33 cellular contexts compared by ENCODE assay signal in the genomic region with DNA sequence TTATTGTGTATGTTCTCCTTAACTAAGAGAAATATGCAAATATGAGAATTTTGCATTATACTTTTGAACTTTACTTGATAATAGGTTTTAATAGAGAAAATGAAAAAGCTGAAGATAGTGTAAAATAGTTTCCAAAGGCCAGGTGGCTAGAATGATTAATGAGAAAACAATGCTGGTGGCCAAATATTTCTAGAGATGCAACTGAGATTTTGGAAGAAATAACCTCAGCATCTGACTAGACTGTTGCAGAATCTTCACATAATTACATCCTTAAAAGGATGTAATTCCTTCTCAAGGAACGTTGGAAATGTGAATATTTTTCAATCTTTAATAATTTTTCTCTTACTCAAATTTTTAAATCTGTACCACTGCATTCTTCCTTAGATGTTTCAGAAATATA.
DNase-seq lines count a peak whose midpoint lies in the region; ATAC-seq and TF ChIP-seq lines count a peak whose summit lies in the region.
"Had no signal": no experiment of that assay in that cellular context is flagged by ENCODE, and none has a peak within 500 bp of the region (broad histone marks: within the 10 kb centered on the region; RNA-seq: fewer than 3 reads in every experiment).

No MANE protein-coding gene starts in this region.

- peaks cover 0 to 4% (median 0%) of the 10 kb centered on the region in 11 donors for H3K9me3 Mint-ChIP-seq in naive thymus-derived CD4-positive, alpha-beta T cell
- H3K9me3 Mint-ChIP-seq: CD14-positive monocyte; CD4-positive, alpha-beta T cell; CD8-positive, alpha-beta T cell had no signal

- H3K9me3 ChIP-seq in naive thymus-derived CD4-positive, alpha-beta T cell (ENCODE audit: control insufficient read depth in 2 of 3, low read length in 3 of 3), result no peaks in the 10 kb centered on the region
- H3K9me3 ChIP-seq: A549; BE2C; BLaER1; BLaER1 treated with 17β-estradiol and CSF1 and Interleukin-3, amounts not matched to agents 10 nM and 100 nM; Caco-2 had no signal

- no peaks in the 10 kb centered on the region for H3K27me3 ChIP-seq in naive thymus-derived CD4-positive, alpha-beta T cell (ENCODE audit: control insufficient read depth in 2 of 2, insufficient read depth in 2 of 2, low read length in 2 of 2)
- H3K27me3 ChIP-seq: BE2C; BLaER1; BLaER1 treated with 17β-estradiol and CSF1 and Interleukin-3, amounts not matched to agents 10 nM and 100 nM had no signal

- CTCF ChIA-PET in naive thymus-derived CD4-positive, alpha-beta T cell (lab: Charles Lee), result no interaction called here

- no peaks in the 10 kb centered on the region for H3K36me3 ChIP-seq in naive thymus-derived CD4-positive, alpha-beta T cell (ENCODE audit: control insufficient read depth in 2 of 3, insufficient read depth in 3 of 3, low read length in 3 of 3)
- H3K36me3 ChIP-seq: BE2C; BLaER1; BLaER1 treated with 17β-estradiol and CSF1 and Interleukin-3, amounts not matched to agents 10 nM and 100 nM had no signal

- H3K27ac ChIP-seq in naive thymus-derived CD4-positive, alpha-beta T cell (ENCODE audit: low read depth, low read length), result no peak overlapping the region
- H3K27ac ChIP-seq: 22Rv1; A549; BLaER1; BLaER1 treated with 17β-estradiol and CSF1 and Interleukin-3, amounts not matched to agents 10 nM and 100 nM; C4-2B had no signal

- no peaks in the 10 kb centered on the region for H3K36me3 Mint-ChIP-seq in naive thymus-derived CD4-positive, alpha-beta T cell
- H3K36me3 Mint-ChIP-seq: CD14-positive monocyte; CD4-positive, alpha-beta memory T cell; CD4-positive, CD25-positive, alpha-beta regulatory T cell; CD8-positive, alpha-beta memory T cell; CD8-positive, alpha-beta T cell had no signal

- POLR2A ChIA-PET in naive thymus-derived CD4-positive, alpha-beta T cell (lab: Charles Lee), result no interaction called here

- H3K4me1 ChIP-seq in naive thymus-derived CD4-positive, alpha-beta T cell (ENCODE audit: control insufficient read depth in 2 of 2, insufficient read depth in 2 of 2, low read length in 2 of 2), result no peaks in the 10 kb centered on the region
- H3K4me1 ChIP-seq: A549; BE2C; BLaER1; BLaER1 treated with 17β-estradiol and CSF1 and Interleukin-3, amounts not matched to agents 10 nM and 100 nM had no signal

- DNase-seq in AG10803 (ENCODE audit: low read depth) (peak; percentile 3), GM03348 (ENCODE audit: low spot score) (peak; percentile 21), HS-27A (ENCODE audit: low read depth) (peak; percentile 41), D341Med (ENCODE audit: low spot score) (no peak)
- no peak for DNase-seq in naive thymus-derived CD4-positive, alpha-beta T cell
- DNase-seq: 8988T; ACHN; AML-193; BE2C; C1 segment of cervical spinal cord; Caco-2; Calu3; CD4-positive, alpha-beta memory T cell; CD4-positive, alpha-beta T cell; CD4-positive, CD25-positive, alpha-beta regulatory T cell; CD8-positive, alpha-beta memory T cell; CD8-positive, alpha-beta T cell; COR-L47; DMS 273 treated with DMSO at 0.1 percent for 48 hours; DMS153; DMS53; DMS79; DMS79 treated with DMSO at 0.1 percent for 48 hours; DND-41; EL had no signal

- H3K4me3 ChIP-seq in AG10803 (ENCODE audit: low read length), result no peak overlapping the region
- no peak overlapping the region for H3K4me3 ChIP-seq in naive thymus-derived CD4-positive, alpha-beta T cell (ENCODE audit: low read length)
- H3K4me3 ChIP-seq: A549; BLaER1; BLaER1 treated with 17β-estradiol and CSF1 and Interleukin-3, amounts not matched to agents 10 nM and 100 nM had no signal

- H3K27me3 Mint-ChIP-seq in naive thymus-derived CD4-positive, alpha-beta T cell, result no peaks in the 10 kb centered on the region
- H3K27me3 Mint-ChIP-seq: B cell; CD4-positive, alpha-beta memory T cell; CD4-positive, alpha-beta T cell; CD4-positive, CD25-positive, alpha-beta regulatory T cell; CD8-positive, alpha-beta memory T cell had no signal

- intact Hi-C loops in naive thymus-derived CD4-positive, alpha-beta T cell (cut with micrococcal nuclease), result no loop called here

- H3K27ac Mint-ChIP-seq in naive thymus-derived CD4-positive, alpha-beta T cell, result no peak overlapping the region
- H3K27ac Mint-ChIP-seq: B cell; CD14-positive monocyte; CD4-positive, alpha-beta memory T cell; CD4-positive, alpha-beta T cell; CD4-positive, CD25-positive, alpha-beta regulatory T cell; CD8-positive, alpha-beta memory T cell; CD8-positive, alpha-beta T cell had no signal

- no peak overlapping the region for H3K4me3 Mint-ChIP-seq in naive thymus-derived CD4-positive, alpha-beta T cell
- H3K4me3 Mint-ChIP-seq: B cell; CD14-positive monocyte; CD4-positive, alpha-beta memory T cell; CD4-positive, alpha-beta T cell; CD4-positive, CD25-positive, alpha-beta regulatory T cell; CD8-positive, alpha-beta memory T cell; CD8-positive, alpha-beta T cell had no signal

- no peak for ATAC-seq in GM21367 (IDR thresholded peaks at IDR 0.05; ENCODE audit: unreplicated experiment)
- ATAC-seq in naive thymus-derived CD4-positive, alpha-beta T cell, result no peak
- ATAC-seq: A549; CD8-positive, alpha-beta T cell had no signal

- TF ChIP-seq CTCF in AG10803 (conservative IDR thresholded peaks at IDR 0.05; ENCODE audit: low read length), result no peak

- H3K4me1 Mint-ChIP-seq in naive thymus-derived CD4-positive, alpha-beta T cell, result no peaks in the 10 kb centered on the region
- H3K4me1 Mint-ChIP-seq: B cell; CD14-positive monocyte; CD4-positive, alpha-beta memory T cell; CD4-positive, CD25-positive, alpha-beta regulatory T cell; CD8-positive, alpha-beta memory T cell had no signal

Comparison
In these comparisons a context has a peak if more than half of its experiments do, and no peak if none do; other contexts are left out.
1. DNase-seq: peak in AG10803 (single experiment), GM03348 (single experiment) and HS-27A (single experiment); none in D341Med (single experiment) and naive thymus-derived CD4-positive, alpha-beta T cell (0 of 9).